In genomic region chr5:154117930-154118329, GRCh38 we compare ENCODE assay signal across 15 cellular contexts.
"Had no signal": no experiment of that assay in that cellular context is flagged by ENCODE, and none has a peak within 500 bp of the region (broad histone marks: within the 10 kb centered on the region; RNA-seq: fewer than 3 reads in every experiment).

No MANE protein-coding gene starts in this region.

- H3K4me1 ChIP-seq: foreskin keratinocyte, prostate gland had no signal

- H3K27ac ChIP-seq: brain microvascular endothelial cell, coronary artery, foreskin keratinocyte, prostate gland had no signal

- H3K27me3 Mint-ChIP-seq: activated naive CD8-positive, alpha-beta T cell treated with anti-CD3 and anti-CD28 coated beads for 36 hours had no signal

- H3K4me1 Mint-ChIP-seq: activated CD4-positive, alpha-beta T cell treated with anti-CD3 and anti-CD28 coated beads, Interleukin-2, amount 10 ng/mL, durations not matched to agents 24 days and 14 days; activated naive CD8-positive, alpha-beta T cell treated with anti-CD3 and anti-CD28 coated beads for 36 hours; central memory CD8-positive, alpha-beta T cell had no signal

- H3K4me3 ChIP-seq: coronary artery, prostate gland had no signal

- H3K36me3 Mint-ChIP-seq: activated naive CD8-positive, alpha-beta T cell treated with anti-CD3 and anti-CD28 coated beads for 36 hours had no signal

- H3K27me3 ChIP-seq: brain microvascular endothelial cell, foreskin keratinocyte had no signal

- ATAC-seq: naive thymus-derived CD8-positive, alpha-beta T cell had no signal

- H3K36me3 ChIP-seq: brain microvascular endothelial cell, prostate gland had no signal

- H3K27ac Mint-ChIP-seq: activated CD4-positive, alpha-beta T cell treated with anti-CD3 and anti-CD28 coated beads, Interleukin-2, amount 10 ng/mL, durations not matched to agents 24 days and 14 days; activated naive CD8-positive, alpha-beta T cell treated with anti-CD3 and anti-CD28 coated beads for 36 hours; naive thymus-derived CD8-positive, alpha-beta T cell; stimulated activated naive CD8-positive, alpha-beta T cell treated with anti-CD3 and anti-CD28 coated beads, Interleukin-15, Interleukin-2, amounts not matched to agents 100 ng/mL and 50 ng/mL, for 24 hours had no signal

- H3K9me3 Mint-ChIP-seq: activated CD4-positive, alpha-beta T cell treated with anti-CD3 and anti-CD28 coated beads, Interleukin-2, amount 10 ng/mL, durations not matched to agents 24 days and 14 days; activated naive CD8-positive, alpha-beta T cell treated with anti-CD3 and anti-CD28 coated beads for 36 hours; central memory CD8-positive, alpha-beta T cell; stimulated activated naive CD8-positive, alpha-beta T cell treated with anti-CD3 and anti-CD28 coated beads, Interleukin-15, Interleukin-2, amounts not matched to agents 100 ng/mL and 50 ng/mL, for 24 hours had no signal

- H3K9me3 ChIP-seq: prostate gland had no signal

- DNase-seq: activated CD4-positive, alpha-beta T cell treated with anti-CD3 and anti-CD28 coated beads, Interleukin-2, amount 10 ng/mL, durations not matched to agents 24 days and 14 days; activated CD4-positive, CD25-positive, alpha-beta regulatory T cell; activated CD8-positive, alpha-beta memory T cell treated with anti-CD3 and anti-CD28 coated beads, Interleukin-2, amount 50 U/mL, for 48 hours; activated gamma-delta T cell treated with Interleukin-2 at 50 U/mL for 16 hours; activated naive CD8-positive, alpha-beta T cell treated with anti-CD3 and anti-CD28 coated beads for 36 hours; brain microvascular endothelial cell; foreskin keratinocyte; left ventricle myocardium superior; mesenchymal stem cell; naive thymus-derived CD8-positive, alpha-beta T cell; T-helper 2 cell had no signal

- H3K4me3 Mint-ChIP-seq: activated CD4-positive, alpha-beta T cell treated with anti-CD3 and anti-CD28 coated beads, Interleukin-2, amount 10 ng/mL, durations not matched to agents 24 days and 14 days; activated naive CD8-positive, alpha-beta T cell treated with anti-CD3 and anti-CD28 coated beads for 36 hours; central memory CD8-positive, alpha-beta T cell; naive thymus-derived CD8-positive, alpha-beta T cell; stimulated activated naive CD8-positive, alpha-beta T cell treated with anti-CD3 and anti-CD28 coated beads, Interleukin-15, Interleukin-2, amounts not matched to agents 100 ng/mL and 50 ng/mL, for 24 hours had no signal
